8 cellular contexts compared by ENCODE assay signal in genomic region chr18:21741511-21742322, GRCh38. TPM values are rescaled to one million over a fixed set of nuclear protein-coding genes. Genes with fewer than 3 reads are reported as not detected.
A peak's percentile ranks its signal among the peaks of the same experiment; 100 is the strongest.
DNase-seq lines count a peak whose midpoint lies in the region; ATAC-seq and TF ChIP-seq lines count a peak whose summit lies in the region.

No MANE protein-coding gene starts in this region.

- H3K36me3 Mint-ChIP-seq in activated T-cell treated with anti-CD3 and anti-CD28 coated beads, Interleukin-2, amount 50 U/mL, for 4 hours (ENCODE audit: insufficient read depth): no peaks in the 10 kb centered on the region
- H3K36me3 Mint-ChIP-seq in osteocyte (ENCODE audit: unreplicated experiment): peaks cover 5% of the 10 kb centered on the region

- no peak for TF ChIP-seq CTCF in HFF-Myc (IDR thresholded peaks at IDR 0.05; ENCODE audit: low read depth, low read length, missing control alignments)
- no peak for TF ChIP-seq CTCF in foreskin keratinocyte (conservative IDR thresholded peaks at IDR 0.05)
- no peak for TF ChIP-seq CTCF in osteocyte (IDR thresholded peaks at IDR 0.05)

- peak overlapping the region; percentile 98 for H3K27ac ChIP-seq in foreskin keratinocyte

- peak overlapping the region; percentile 83 for H3K4me3 Mint-ChIP-seq in activated T-cell treated with anti-CD3 and anti-CD28 coated beads, Interleukin-2, amount 50 U/mL, for 4 hours
- H3K4me3 Mint-ChIP-seq in osteocyte (ENCODE audit: unreplicated experiment): peak overlapping the region; percentile 83

- H3K27me3 ChIP-seq in foreskin keratinocyte: no peaks in the 10 kb centered on the region

- H3K27ac Mint-ChIP-seq in osteocyte (ENCODE audit: unreplicated experiment): peak overlapping the region; percentile 78

- H3K4me1 ChIP-seq in foreskin keratinocyte: peaks cover 8% of the 10 kb centered on the region

- peaks cover 44% of the 10 kb centered on the region for H3K4me1 Mint-ChIP-seq in activated T-cell treated with anti-CD3 and anti-CD28 coated beads, Interleukin-2, amount 50 U/mL, for 4 hours (ENCODE audit: low read depth)
- peaks cover 41% of the 10 kb centered on the region for H3K4me1 Mint-ChIP-seq in osteocyte (ENCODE audit: unreplicated experiment)

- H3K4me3 ChIP-seq in HFF-Myc (replicated peaks; ENCODE audit: low read depth, low read length): peak overlapping the region; percentile 69

- H3K9me3 Mint-ChIP-seq in activated T-cell treated with anti-CD3 and anti-CD28 coated beads, Interleukin-2, amount 50 U/mL, for 4 hours: peaks cover under 1% of the 10 kb centered on the region
- peaks cover under 1% of the 10 kb centered on the region for H3K9me3 Mint-ChIP-seq in osteocyte (ENCODE audit: unreplicated experiment)

- peak; percentile 12 to 20 for ATAC-seq in activated T-cell treated with anti-CD3 and anti-CD28 coated beads, Interleukin-2, amount 50 U/mL, for 4 hours
- peak; percentile 3 for ATAC-seq in foreskin keratinocyte

- no peaks in the 10 kb centered on the region for H3K27me3 Mint-ChIP-seq in activated T-cell treated with anti-CD3 and anti-CD28 coated beads, Interleukin-2, amount 50 U/mL, for 4 hours (ENCODE audit: low read depth)
- no peaks in the 10 kb centered on the region for H3K27me3 Mint-ChIP-seq in osteocyte (ENCODE audit: unreplicated experiment)

- DNase-seq in NCI-H1417 (lab: John Stamatoyannopoulos, UW) (peak in 2 of 3 experiments; percentile 73 to 78), NCI-H1417 treated with DMSO at 0.1 percent for 48 hours (lab: John Stamatoyannopoulos, UW) (no peak), HFF-Myc (ENCODE audit: extremely low read depth, low read depth) (no peak), NCI-H146 (lab: John Stamatoyannopoulos, UW) (peak; percentile 77), foreskin keratinocyte (peak in 1 of 2 donors; percentile 25), osteocyte (ENCODE audit: extremely low spot score, unreplicated experiment) (no peak), NCI-H2107 (lab: John Stamatoyannopoulos, UW) (no peak)
- DNase-seq in activated T-cell treated with anti-CD3 and anti-CD28 coated beads, Interleukin-2, amount 50 U/mL, for 4 hours: peak; percentile 25

RNA-seq across cellular contexts. Expression of gene MIB1, which starts 1.1 kb away (rescaled TPM):
- 10 to 100 TPM; 12.3 to 16.8 (median 16.0) TPM for total RNA-seq in activated T-cell treated with anti-CD3 and anti-CD28 coated beads, Interleukin-2, amount 50 U/mL, for 4 hours
- 37.5 and 38.4 TPM in 2 replicates for total RNA-seq in foreskin keratinocyte
- 3.8 and 4.1 TPM in 2 replicates for polyA plus RNA-seq in foreskin keratinocyte
- total RNA-seq in osteocyte: 63.8 and 66.4 TPM in 2 replicates

RNA-seq across cellular contexts. Expression of gene ABHD3, which starts 37.1 kb away (rescaled TPM):
- 10 to 100 TPM in 2 of 3 donors, 1 to 10 TPM in 1; 9.5 to 12.9 (median 11.1) TPM for total RNA-seq in activated T-cell treated with anti-CD3 and anti-CD28 coated beads, Interleukin-2, amount 50 U/mL, for 4 hours
- 21.4 and 23.0 TPM in 2 replicates for total RNA-seq in foreskin keratinocyte
- polyA plus RNA-seq in foreskin keratinocyte: 12.7 and 19.6 TPM in 2 replicates
- total RNA-seq in osteocyte: 8.8 and 10.0 TPM in 2 replicates

Comparison
In these comparisons a context has a peak if more than half of its experiments do, and no peak if none do; other contexts are left out.
1. DNase-seq: peak in NCI-H1417 (2 of 3), NCI-H146 (single experiment) and activated T-cell treated with anti-CD3 and anti-CD28 coated beads, Interleukin-2, amount 50 U/mL, for 4 hours (single experiment); none in NCI-H1417 treated with DMSO at 0.1 percent for 48 hours (single experiment), HFF-Myc (single experiment), osteocyte (single experiment) and NCI-H2107 (single experiment).